ENCODE assay signal across 8 cellular contexts in the genomic region with DNA sequence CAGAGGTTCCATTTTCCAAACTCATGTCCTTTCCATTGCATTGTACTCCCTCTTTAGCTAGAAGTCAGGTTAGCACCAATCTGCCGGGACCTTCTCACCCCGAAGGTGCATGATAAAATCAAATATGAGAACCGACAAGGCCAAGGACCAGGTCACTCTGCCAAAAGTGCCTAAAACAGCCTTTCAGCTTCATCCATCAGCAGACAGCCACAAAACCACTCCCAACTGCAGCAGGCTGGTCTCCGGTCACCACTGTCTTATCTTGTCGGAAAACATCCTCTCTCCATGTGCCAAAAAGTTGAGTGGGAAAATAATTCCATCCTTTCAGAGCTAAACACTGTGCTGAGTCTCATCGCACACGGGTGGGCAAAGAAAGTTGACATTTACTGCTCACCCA. TPM values are rescaled to one million over a fixed set of nuclear protein-coding genes. Genes with fewer than 3 reads are reported as not detected.
DNase-seq lines count a peak whose midpoint lies in the region; ATAC-seq, FAIRE-seq and TF ChIP-seq lines count a peak whose summit lies in the region.

No MANE protein-coding gene starts in this region.

- ATAC-seq in activated CD8-positive, alpha-beta memory T cell treated with anti-CD3 and anti-CD28 coated beads, Interleukin-2, amount 10 ng/mL, durations not matched to agents 7 days and 5 days: no peak
- ATAC-seq in activated T-helper 17 cell treated with anti-CD3 and anti-CD28 coated beads, Interleukin-2, amount 50 U/mL, for 72 hours (replicated peaks): no peak
- no peak for ATAC-seq in thoracic aorta (ENCODE audit: insufficient number of reproducible peaks, low FRiP score, low read depth)

- DNase-seq in activated CD8-positive, alpha-beta memory T cell treated with anti-CD3 and anti-CD28 coated beads, Interleukin-2, amount 10 ng/mL, durations not matched to agents 7 days and 5 days: no peak
- DNase-seq in activated CD8-positive, alpha-beta memory T cell treated with anti-CD3 and anti-CD28 coated beads for 24 hours: no peak
- DNase-seq in keratinocyte (ENCODE audit: low read depth, low spot score) (no peak), thoracic aorta (ENCODE audit: low spot score) (no peak), globus pallidus (ENCODE audit: low spot score) (no peak), NCI-H187 treated with DMSO at 0.1 percent for 48 hours (lab: John Stamatoyannopoulos, UW) (no peak), NCI-H2029 treated with DMSO at 0.1 percent for 48 hours (lab: John Stamatoyannopoulos, UW) (no peak)

- H3K4me1 ChIP-seq in keratinocyte (ENCODE audit: control insufficient read depth, extremely low read depth, insufficient read depth, low read length): peaks cover 17% of the 10 kb centered on the region
- H3K4me1 ChIP-seq in thoracic aorta (ENCODE audit: control insufficient read depth in 1 of 2, low read depth in 2 of 2): peaks cover 8 to 34% of the 10 kb centered on the region in 2 donors

- TF ChIP-seq CTCF in keratinocyte (optimal IDR thresholded peaks at IDR 0.05 in 1 of 3, IDR thresholded peaks at IDR 0.05 in 1 of 3, conservative IDR thresholded peaks at IDR 0.05 in 1 of 3; ENCODE audit: extremely low read depth in 1 of 3, insufficient read depth in 2 of 3, low read length in 3 of 3) (no peak), thoracic aorta (IDR thresholded peaks at IDR 0.05) (no peak)

- H3K27ac ChIP-seq in keratinocyte (ENCODE audit: control insufficient read depth, insufficient read depth, low read length): no peak overlapping the region
- H3K27ac ChIP-seq in thoracic aorta: peak overlapping the region in 1 of 2 donors; percentile 78

- H3K9me3 ChIP-seq in keratinocyte (ENCODE audit: control insufficient read depth, low read depth, low read length) (no peaks in the 10 kb centered on the region), thoracic aorta (no peaks in the 10 kb centered on the region)

- H2AFZ ChIP-seq in keratinocyte (ENCODE audit: control insufficient read depth, low read length): no peak overlapping the region

- peak overlapping the region; percentile 57 for H3K9ac ChIP-seq in keratinocyte (ENCODE audit: control insufficient read depth, extremely low read depth, insufficient read depth, low read length)

- no peak for FAIRE-seq in keratinocyte (lab: Jason Lieb, UNC)

- H3K4me3 Mint-ChIP-seq in activated CD8-positive, alpha-beta memory T cell treated with anti-CD3 and anti-CD28 coated beads, Interleukin-2, amount 10 ng/mL, durations not matched to agents 7 days and 5 days: peak overlapping the region; percentile 76
- H3K4me3 Mint-ChIP-seq in activated T-helper 17 cell treated with anti-CD3 and anti-CD28 coated beads, Interleukin-2, amount 50 U/mL, for 72 hours: peak overlapping the region; percentile 97

- H3K4me1 Mint-ChIP-seq in activated CD8-positive, alpha-beta memory T cell treated with anti-CD3 and anti-CD28 coated beads, Interleukin-2, amount 10 ng/mL, durations not matched to agents 7 days and 5 days: peaks cover 33% of the 10 kb centered on the region
- H3K4me1 Mint-ChIP-seq in activated T-helper 17 cell treated with anti-CD3 and anti-CD28 coated beads, Interleukin-2, amount 50 U/mL, for 72 hours: peaks cover 32% of the 10 kb centered on the region

- H3K4me3 ChIP-seq in keratinocyte (ENCODE audit: control insufficient read depth in 2 of 3, extremely low read depth in 1 of 3, insufficient read depth in 2 of 3, low read depth in 1 of 3, low read length in 3 of 3) (peak overlapping the region in 2 of 3 experiments; percentile 65 to 85), thoracic aorta (peak overlapping the region; percentile 84)

- no peaks in the 10 kb centered on the region for H3K27me3 ChIP-seq in keratinocyte (ENCODE audit: control insufficient read depth, extremely low read depth, insufficient read depth, low read length)
- no peaks in the 10 kb centered on the region for H3K27me3 ChIP-seq in thoracic aorta (replicated peaks; ENCODE audit: insufficient read depth)

- no peak overlapping the region for H3K27ac Mint-ChIP-seq in activated CD8-positive, alpha-beta memory T cell treated with anti-CD3 and anti-CD28 coated beads, Interleukin-2, amount 10 ng/mL, durations not matched to agents 7 days and 5 days
- no peak overlapping the region for H3K27ac Mint-ChIP-seq in activated T-helper 17 cell treated with anti-CD3 and anti-CD28 coated beads, Interleukin-2, amount 50 U/mL, for 72 hours

- dilution Hi-C loops in keratinocyte (cut with MboI; ENCODE audit: extremely low pct_ligation_motif_present, low sequenced_read_pairs): no loop called here

- H3K36me3 Mint-ChIP-seq in activated CD8-positive, alpha-beta memory T cell treated with anti-CD3 and anti-CD28 coated beads, Interleukin-2, amount 10 ng/mL, durations not matched to agents 7 days and 5 days: peaks cover 4% of the 10 kb centered on the region
- peaks cover 13% of the 10 kb centered on the region for H3K36me3 Mint-ChIP-seq in activated T-helper 17 cell treated with anti-CD3 and anti-CD28 coated beads, Interleukin-2, amount 50 U/mL, for 72 hours (ENCODE audit: low read depth)

- H3K4me2 ChIP-seq in keratinocyte (ENCODE audit: control insufficient read depth, extremely low read depth, insufficient read depth, low read depth, low read length): peak overlapping the region; percentile 77

- H3K79me2 ChIP-seq in keratinocyte (ENCODE audit: control insufficient read depth, insufficient read depth, low read length): peaks cover 45% of the 10 kb centered on the region

- H4K20me1 ChIP-seq in keratinocyte (ENCODE audit: control insufficient read depth, extremely low read depth, insufficient read depth, low read length): no peaks in the 10 kb centered on the region

- H3K36me3 ChIP-seq in keratinocyte (ENCODE audit: control insufficient read depth in 2 of 2, extremely low read depth in 1 of 2, insufficient read depth in 2 of 2, low read length in 2 of 2) (no peaks in the 10 kb centered on the region), thoracic aorta (no peaks in the 10 kb centered on the region)

- CTCF ChIA-PET in activated CD8-positive, alpha-beta memory T cell treated with anti-CD3 and anti-CD28 coated beads, Interleukin-2, amount 10 ng/mL, durations not matched to agents 7 days and 5 days (lab: Charles Lee): no interaction called here

- no peaks in the 10 kb centered on the region for H3K9me1 ChIP-seq in keratinocyte (ENCODE audit: control insufficient read depth, extremely low read depth, insufficient read depth, low read length)

- no peaks in the 10 kb centered on the region for H3K27me3 Mint-ChIP-seq in activated CD8-positive, alpha-beta memory T cell treated with anti-CD3 and anti-CD28 coated beads, Interleukin-2, amount 10 ng/mL, durations not matched to agents 7 days and 5 days
- H3K27me3 Mint-ChIP-seq in activated T-helper 17 cell treated with anti-CD3 and anti-CD28 coated beads, Interleukin-2, amount 50 U/mL, for 72 hours: no peaks in the 10 kb centered on the region

- no peaks in the 10 kb centered on the region for H3K9me3 Mint-ChIP-seq in activated CD8-positive, alpha-beta memory T cell treated with anti-CD3 and anti-CD28 coated beads, Interleukin-2, amount 10 ng/mL, durations not matched to agents 7 days and 5 days (ENCODE audit: low read depth)
- H3K9me3 Mint-ChIP-seq in activated T-helper 17 cell treated with anti-CD3 and anti-CD28 coated beads, Interleukin-2, amount 50 U/mL, for 72 hours: no peaks in the 10 kb centered on the region

RNA-seq across cellular contexts. Expression of a gene that starts 1.4 kb away (rescaled TPM):
- total RNA-seq in activated CD8-positive, alpha-beta memory T cell treated with anti-CD3 and anti-CD28 coated beads, Interleukin-2, amount 10 ng/mL, durations not matched to agents 7 days and 5 days: 10 to 100 TPM; 84.5 to 99.6 TPM
- total RNA-seq in activated T-helper 17 cell treated with anti-CD3 and anti-CD28 coated beads, Interleukin-2, amount 50 U/mL, for 72 hours: 10 to 100 TPM; 72.1 to 96.0 TPM
- polyA plus RNA-seq in keratinocyte: 12.2 to 15.9 TPM (median 13.6 TPM) in 3 replicates
- polyA plus RNA-seq in keratinocyte (2011; ENCODE audit: low read depth): 20.8 TPM
- 11.6 and 13.6 TPM in 2 replicates for polyA plus RNA-seq in keratinocyte (2011; cell fraction: cytosol; rRNA removed)
- 34.5 and 39.8 TPM in 2 replicates for polyA plus RNA-seq in keratinocyte (2011; cell fraction: nucleus; rRNA removed)
- polyA plus RNA-seq in keratinocyte (2012; ENCODE audit: low replicate concordance): 19.4 and 22.0 TPM in 2 replicates
- 35.4 to 87.8 TPM (median 35.7 TPM) in 3 replicates for polyA minus RNA-seq in keratinocyte
- polyA minus RNA-seq in keratinocyte (2011; cell fraction: cytosol; rRNA and poly(A)+ RNA removed): 25.3 TPM
- 36.2 and 40.2 TPM in 2 replicates for polyA minus RNA-seq in keratinocyte (2011; cell fraction: nucleus; rRNA and poly(A)+ RNA removed)
- total RNA-seq in thoracic aorta: 100 to 1,000 TPM in 1 of 2 donors, 10 to 100 TPM in 1; 85.4 to 112 TPM

RNA-seq across cellular contexts. Expression of a gene that starts 1.6 kb away (rescaled TPM):
- 10 to 100 TPM; 32.3 to 38.5 TPM for total RNA-seq in activated CD8-positive, alpha-beta memory T cell treated with anti-CD3 and anti-CD28 coated beads, Interleukin-2, amount 10 ng/mL, durations not matched to agents 7 days and 5 days
- 10 to 100 TPM; 22.4 to 29.5 TPM for total RNA-seq in activated T-helper 17 cell treated with anti-CD3 and anti-CD28 coated beads, Interleukin-2, amount 50 U/mL, for 72 hours
- 30.2 to 36.5 TPM (median 31.6 TPM) in 3 replicates for polyA plus RNA-seq in keratinocyte
- polyA plus RNA-seq in keratinocyte (2011; ENCODE audit: low read depth): 155 TPM
- 28.8 and 37.3 TPM in 2 replicates for polyA plus RNA-seq in keratinocyte (2011; cell fraction: cytosol; rRNA removed)
- 13.6 and 14.3 TPM in 2 replicates for polyA plus RNA-seq in keratinocyte (2011; cell fraction: nucleus; rRNA removed)
- polyA plus RNA-seq in keratinocyte (2012; ENCODE audit: low replicate concordance): 27.3 and 30.7 TPM in 2 replicates
- 7.7 to 22.8 TPM (median 11.6 TPM) in 3 replicates for polyA minus RNA-seq in keratinocyte
- polyA minus RNA-seq in keratinocyte (2011; cell fraction: cytosol; rRNA and poly(A)+ RNA removed): 8.8 TPM
- polyA minus RNA-seq in keratinocyte (2011; cell fraction: nucleus; rRNA and poly(A)+ RNA removed): 3.4 and 6.8 TPM in 2 replicates
- total RNA-seq in thoracic aorta: 10 to 100 TPM; 18.2 to 20.6 TPM

RNA-seq across cellular contexts. Expression of a gene that starts 60.0 kb away (rescaled TPM):
- 10 to 100 TPM; 89.5 to 90.8 TPM for total RNA-seq in activated CD8-positive, alpha-beta memory T cell treated with anti-CD3 and anti-CD28 coated beads, Interleukin-2, amount 10 ng/mL, durations not matched to agents 7 days and 5 days
- total RNA-seq in activated T-helper 17 cell treated with anti-CD3 and anti-CD28 coated beads, Interleukin-2, amount 50 U/mL, for 72 hours: 100 to 1,000 TPM in 1 of 2 donors, 10 to 100 TPM in 1; 88.5 to 145 TPM
- polyA plus RNA-seq in keratinocyte: 25.0 to 33.4 TPM (median 32.1 TPM) in 3 replicates
- 20.1 TPM for polyA plus RNA-seq in keratinocyte (2011; ENCODE audit: low read depth)
- 25.7 and 32.5 TPM in 2 replicates for polyA plus RNA-seq in keratinocyte (2011; cell fraction: cytosol; rRNA removed)
- polyA plus RNA-seq in keratinocyte (2011; cell fraction: nucleus; rRNA removed): 45.7 and 47.1 TPM in 2 replicates
- polyA plus RNA-seq in keratinocyte (2012; ENCODE audit: low replicate concordance): 38.4 and 43.5 TPM in 2 replicates
- 38.7 to 48.3 TPM (median 46.5 TPM) in 3 replicates for polyA minus RNA-seq in keratinocyte
- polyA minus RNA-seq in keratinocyte (2011; cell fraction: cytosol; rRNA and poly(A)+ RNA removed): 36.8 TPM
- 26.8 and 44.1 TPM in 2 replicates for polyA minus RNA-seq in keratinocyte (2011; cell fraction: nucleus; rRNA and poly(A)+ RNA removed)
- total RNA-seq in thoracic aorta: 10 to 100 TPM; 42.1 to 45.2 TPM
